9 cellular contexts compared by ENCODE assay signal in the genomic region with DNA sequence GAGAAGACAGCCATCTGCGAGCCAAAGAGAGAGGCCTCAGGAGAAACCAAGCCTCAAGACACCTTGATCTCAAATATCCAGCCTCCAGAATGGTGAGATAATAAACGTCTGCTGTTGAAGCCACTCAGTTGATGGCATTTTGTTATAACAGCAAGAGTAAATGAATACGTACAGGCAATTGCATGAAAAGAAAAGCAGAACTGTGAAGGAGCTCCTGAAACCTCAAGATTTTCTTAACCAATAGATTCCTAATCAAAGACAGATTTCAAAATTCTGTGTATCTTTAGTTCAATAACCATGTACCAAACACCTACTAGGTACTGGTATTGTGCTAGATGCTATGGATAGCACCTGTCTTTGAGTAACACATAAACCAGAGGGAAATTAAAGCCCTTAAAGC.
"Had no signal": no experiment of that assay in that cellular context is flagged by ENCODE, and none has a peak within 500 bp of the region (broad histone marks: within the 10 kb centered on the region; RNA-seq: fewer than 3 reads in every experiment).

No MANE protein-coding gene starts in this region.

- H3K36me3 Mint-ChIP-seq: IgD-negative memory B cell had no signal

- H3K4me1 Mint-ChIP-seq: IgD-negative memory B cell had no signal

- H3K9ac ChIP-seq: KMS-11 had no signal

- H3K4me2 ChIP-seq: KMS-11 had no signal

- H3K4me3 ChIP-seq: K562 had no signal

- FAIRE-seq: HepG2, HTR-8/SVneo, K562 had no signal

- H3K27me3 Mint-ChIP-seq: IgD-negative memory B cell had no signal

- DNase-seq: IMR-90, KBM-7, KG1 had no signal

- H3K27ac Mint-ChIP-seq: IgD-negative memory B cell had no signal

- ATAC-seq: HepG2, K562 had no signal

- H3K27ac ChIP-seq: HL-60, KMS-11 had no signal

- H3K4me3 Mint-ChIP-seq: IgD-negative memory B cell had no signal
